1 cellular context compared by ENCODE assay signal in genomic region chr12:87985069-87985675, GRCh38.
TF ChIP-seq lines count a peak whose summit lies in the region.

No MANE protein-coding gene starts in this region.

TF ChIP-seq in H1, 55 proteins besides CTCF, POLR2A, EP300 and RAD21 (continued from another document):
- no peak for TF ChIP-seq USF2 (IDR thresholded peaks at IDR 0.05; ENCODE audit: low read length)
- no peak for TF ChIP-seq ATF3 (IDR thresholded peaks at IDR 0.05; ENCODE audit: insufficient read depth, low read depth, low read length)
- no peak for TF ChIP-seq HDAC6 (IDR thresholded peaks at IDR 0.05; ENCODE audit: low read depth, low read length)
- no peak for TF ChIP-seq CHD2 (IDR thresholded peaks at IDR 0.05; ENCODE audit: low read length)
- TF ChIP-seq CBX5 (IDR thresholded peaks at IDR 0.05; ENCODE audit: low read depth, low read length), result no peak
